Comparison of ENCODE assay signal across 8 cellular contexts in the genomic region with DNA sequence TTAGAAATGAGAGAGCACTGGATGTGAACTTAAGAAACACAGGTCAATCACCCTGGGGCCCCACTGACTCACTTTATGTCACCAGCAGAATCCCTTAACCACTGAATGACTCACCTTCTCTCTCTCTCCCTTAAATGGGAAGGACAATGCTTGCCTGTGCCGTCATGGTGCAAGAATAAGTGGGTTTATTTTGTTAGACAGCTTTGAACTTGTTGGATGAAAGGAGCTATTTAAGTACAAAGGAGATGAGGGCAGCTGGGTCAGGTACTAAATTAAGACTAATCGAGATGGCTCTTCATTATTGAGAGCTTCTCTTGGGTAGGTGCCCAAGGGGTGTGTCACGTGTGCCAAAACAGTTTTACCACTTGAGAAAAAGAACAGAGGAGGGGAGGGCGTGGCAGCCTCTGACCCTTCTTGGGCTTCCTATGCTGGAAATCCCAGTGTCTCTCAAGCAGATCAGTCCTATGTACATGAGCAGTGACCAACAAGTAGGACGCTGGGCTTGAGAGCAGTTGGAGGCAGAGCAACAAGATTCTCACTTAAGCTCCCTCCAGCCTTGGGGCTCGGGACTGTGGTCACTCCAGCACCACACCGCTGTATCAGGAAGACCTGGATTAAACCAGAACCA. TPM values are rescaled to one million over a fixed set of nuclear protein-coding genes. Genes with fewer than 3 reads are reported as not detected.
DNase-seq lines count a peak whose midpoint lies in the region; ATAC-seq, FAIRE-seq and TF ChIP-seq lines count a peak whose summit lies in the region.

No MANE protein-coding gene starts in this region.

- no peaks in the 10 kb centered on the region for H3K36me3 ChIP-seq in endothelial cell of umbilical vein (ENCODE audit: control insufficient read depth in 2 of 2, extremely low read depth in 1 of 2, insufficient read depth in 2 of 2, low read length in 2 of 2)

- H3K4me2 ChIP-seq in endothelial cell of umbilical vein (ENCODE audit: insufficient read depth, low read length), result no peak overlapping the region

- H3K4me3 ChIP-seq in endothelial cell of umbilical vein (replicated peaks in 1 of 3; ENCODE audit: insufficient read depth in 1 of 3, low read depth in 1 of 3, low read length in 3 of 3), result no peak overlapping the region

- no peaks in the 10 kb centered on the region for H4K20me1 ChIP-seq in endothelial cell of umbilical vein (replicated peaks; ENCODE audit: control insufficient read depth, extremely low read depth, insufficient read depth, low read length)

- H3K9ac ChIP-seq in endothelial cell of umbilical vein (replicated peaks; ENCODE audit: extremely low read depth, insufficient read depth, low read length), result no peak overlapping the region

- intact Hi-C loops in endothelial cell of umbilical vein (cut with micrococcal nuclease), result loop anchor here (2.0 to 10.0 kb wide), 2 partner anchors 91 to 145 kb away; no protein-coding TSS in a partner anchor
- intact Hi-C loops in left colon (cut with DNase I, micrococcal nuclease), result no loop called here

- H3K4me1 ChIP-seq in endothelial cell of umbilical vein (ENCODE audit: control insufficient read depth, extremely low read depth, insufficient read depth, low read length), result peaks cover 18% of the 10 kb centered on the region

- POLR2A ChIA-PET in endothelial cell of umbilical vein (lab: Charles Lee), result no interaction called here

- H3K27ac ChIP-seq in endothelial cell of umbilical vein (ENCODE audit: insufficient read depth, low read depth, low read length), result peak overlapping the region; percentile 16

- CTCF ChIA-PET in endothelial cell of umbilical vein (lab: Charles Lee), result interaction anchor here (0.7 to 3.6 kb wide), 6 partner anchors 14 to 259 kb away, joined by 3 to 20 read pairs (median 4); no protein-coding TSS in a partner anchor

- peak; percentile 84 for FAIRE-seq in endothelial cell of umbilical vein (lab: Jason Lieb, UNC)

- dilution Hi-C loops in endothelial cell of umbilical vein (cut with MboI; ENCODE audit: extremely low pct_ligation_motif_present, low sequenced_read_pairs), result no loop called here

- H3K79me2 ChIP-seq in endothelial cell of umbilical vein (ENCODE audit: control insufficient read depth, insufficient read depth, low read length), result no peaks in the 10 kb centered on the region

- H3K9me1 ChIP-seq in endothelial cell of umbilical vein (replicated peaks; ENCODE audit: control insufficient read depth, extremely low read depth, insufficient read depth, low read length), result no peaks in the 10 kb centered on the region

- DNase-seq in activated gamma-delta T cell treated with Interleukin-2 at 50 U/mL for 16 hours (peak; percentile 12), activated gamma-delta T cell (lab: John Stamatoyannopoulos, UW) (no peak), T-helper 22 cell (ENCODE audit: low read depth) (peak; percentile 20), endothelial cell of umbilical vein (ENCODE audit: low read depth, low spot score) (peak; percentile 48), left colon (no peak)
- DNase-seq in stimulated activated CD4-positive, alpha-beta T cell treated with anti-CD3 and anti-CD28 coated beads, Interleukin-4, amount 100 ng/mL, for 4 hours, result peak; percentile 7 to 47

- ATAC-seq in GM18520 (IDR thresholded peaks at IDR 0.05; ENCODE audit: unreplicated experiment) (no peak), HG02840 (IDR thresholded peaks at IDR 0.05; ENCODE audit: low FRiP score, unreplicated experiment) (no peak), left colon (no peak)

- peaks cover 8 to 12% of the 10 kb centered on the region in 2 experiments for H3K27me3 ChIP-seq in endothelial cell of umbilical vein (ENCODE audit: control insufficient read depth in 2 of 2, insufficient read depth in 2 of 2, low read length in 2 of 2)

- H2AFZ ChIP-seq in endothelial cell of umbilical vein (ENCODE audit: low read depth, low read length), result peak overlapping the region; percentile 23

- no peaks in the 10 kb centered on the region for H3K9me3 ChIP-seq in endothelial cell of umbilical vein (replicated peaks; ENCODE audit: control insufficient read depth, insufficient read depth, low read length)

- no TSS peak for BruUV-seq in endothelial cell of umbilical vein (replicated peaks; lab: Mats Ljungman, UMichigan)

- no peak for TF ChIP-seq CTCF in endothelial cell of umbilical vein (IDR thresholded peaks at IDR 0.05; ENCODE audit: extremely low read depth in 1 of 2, insufficient read depth in 1 of 2, low read depth in 1 of 2, low read length in 2 of 2)

- TF ChIP-seq POLR2A in endothelial cell of umbilical vein (IDR thresholded peaks at IDR 0.05; ENCODE audit: low read depth, low read length), result no peak

TF ChIP-seq in endothelial cell of umbilical vein, 7 proteins besides CTCF, POLR2A, EP300 and RAD21:
- peak; percentile 89 for TF ChIP-seq JUN (IDR thresholded peaks at IDR 0.05; ENCODE audit: borderline replicate concordance, insufficient read depth, insufficient read length, low read depth)
- TF ChIP-seq GATA2 (IDR thresholded peaks at IDR 0.05; ENCODE audit: insufficient read depth, insufficient read length, low read depth, low read length), result peak; percentile 32
- no peak for TF ChIP-seq EZH2 (IDR thresholded peaks at IDR 0.05; ENCODE audit: borderline replicate concordance, low read depth, low read length, severe bottlenecking)
- peak; percentile 98 for TF ChIP-seq FOS (IDR thresholded peaks at IDR 0.05; ENCODE audit: borderline replicate concordance, insufficient read depth, low read length)
- TF ChIP-seq, protein P1, sequence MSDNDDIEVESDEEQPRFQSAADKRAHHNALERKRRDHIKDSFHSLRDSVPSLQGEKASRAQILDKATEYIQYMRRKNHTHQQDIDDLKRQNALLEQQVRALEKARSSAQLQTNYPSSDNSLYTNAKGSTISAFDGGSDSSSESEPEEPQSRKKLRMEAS (IDR thresholded peaks at IDR 0.05; ENCODE audit: insufficient read depth, insufficient read length), result no peak
- no peak for TF ChIP-seq POLR2AphosphoS5 (IDR thresholded peaks at IDR 0.05; ENCODE audit: insufficient read depth, low read depth, low read length)
- no peak for TF ChIP-seq MYC (IDR thresholded peaks at IDR 0.05; ENCODE audit: low read depth, low read length)

RNA-seq across cellular contexts. Expression of gene KRT31, which starts 6.7 kb away (rescaled TPM):
- not detected in 2 replicates for total RNA-seq in endothelial cell of umbilical vein
- polyA plus RNA-seq in endothelial cell of umbilical vein, result not detected in 2 replicates
- not detected in 2 replicates for polyA plus RNA-seq in endothelial cell of umbilical vein (2011; cell fraction: cytosol; rRNA removed)
- polyA plus RNA-seq in endothelial cell of umbilical vein (2011; cell fraction: nucleus; rRNA removed), result not detected in 2 replicates
- polyA plus RNA-seq in endothelial cell of umbilical vein (2012), result not detected in 2 replicates
- not detected in 2 replicates for polyA minus RNA-seq in endothelial cell of umbilical vein
- polyA minus RNA-seq in endothelial cell of umbilical vein (2011; cell fraction: cytosol; rRNA and poly(A)+ RNA removed), result not detected
- polyA minus RNA-seq in endothelial cell of umbilical vein (2011; cell fraction: nucleus; rRNA and poly(A)+ RNA removed), result not detected in 2 replicates
- total RNA-seq in left colon, result not detected

RNA-seq across cellular contexts. Expression of gene KRT37, which starts 20.2 kb away (rescaled TPM):
- total RNA-seq in endothelial cell of umbilical vein (not detected in 2 replicates), left colon (not detected)
- not detected in 2 replicates for polyA plus RNA-seq in endothelial cell of umbilical vein
- polyA plus RNA-seq in endothelial cell of umbilical vein (2011; cell fraction: cytosol; rRNA removed), result not detected in 2 replicates
- polyA plus RNA-seq in endothelial cell of umbilical vein (2011; cell fraction: nucleus; rRNA removed), result not detected in 2 replicates
- not detected in 2 replicates for polyA plus RNA-seq in endothelial cell of umbilical vein (2012)
- polyA minus RNA-seq in endothelial cell of umbilical vein, result not detected in 2 replicates
- polyA minus RNA-seq in endothelial cell of umbilical vein (2011; cell fraction: cytosol; rRNA and poly(A)+ RNA removed), result not detected
- not detected in 2 replicates for polyA minus RNA-seq in endothelial cell of umbilical vein (2011; cell fraction: nucleus; rRNA and poly(A)+ RNA removed)

RNA-seq across cellular contexts. Expression of gene KRT34, which starts 22.0 kb away (rescaled TPM):
- total RNA-seq in endothelial cell of umbilical vein (not detected in 2 replicates), left colon (under 1 TPM in 1 of 2 donors, not detected in 1; 0.20 TPM)
- polyA plus RNA-seq in endothelial cell of umbilical vein, result not detected in 2 replicates
- polyA plus RNA-seq in endothelial cell of umbilical vein (2011; cell fraction: cytosol; rRNA removed), result not detected in 2 replicates
- not detected in 2 replicates for polyA plus RNA-seq in endothelial cell of umbilical vein (2011; cell fraction: nucleus; rRNA removed)
- not detected in 2 replicates for polyA plus RNA-seq in endothelial cell of umbilical vein (2012)
- polyA minus RNA-seq in endothelial cell of umbilical vein, result not detected in 2 replicates
- polyA minus RNA-seq in endothelial cell of umbilical vein (2011; cell fraction: cytosol; rRNA and poly(A)+ RNA removed), result not detected
- not detected in 2 replicates for polyA minus RNA-seq in endothelial cell of umbilical vein (2011; cell fraction: nucleus; rRNA and poly(A)+ RNA removed)

RNA-seq across cellular contexts. Expression of gene KRT33B, which starts 34.5 kb away (rescaled TPM):
- total RNA-seq in endothelial cell of umbilical vein (not detected in 2 replicates), left colon (not detected)
- polyA plus RNA-seq in endothelial cell of umbilical vein, result not detected in 2 replicates
- polyA plus RNA-seq in endothelial cell of umbilical vein (2011; cell fraction: cytosol; rRNA removed), result not detected in 2 replicates
- not detected in 2 replicates for polyA plus RNA-seq in endothelial cell of umbilical vein (2011; cell fraction: nucleus; rRNA removed)
- not detected in 2 replicates for polyA plus RNA-seq in endothelial cell of umbilical vein (2012)
- not detected in 2 replicates for polyA minus RNA-seq in endothelial cell of umbilical vein
- polyA minus RNA-seq in endothelial cell of umbilical vein (2011; cell fraction: cytosol; rRNA and poly(A)+ RNA removed), result not detected
- polyA minus RNA-seq in endothelial cell of umbilical vein (2011; cell fraction: nucleus; rRNA and poly(A)+ RNA removed), result not detected in 2 replicates

RNA-seq across cellular contexts. Expression of gene KRT38, which starts 36.6 kb away (rescaled TPM):
- total RNA-seq in endothelial cell of umbilical vein (not detected in 2 replicates), left colon (not detected)
- polyA plus RNA-seq in endothelial cell of umbilical vein, result not detected in 2 replicates
- polyA plus RNA-seq in endothelial cell of umbilical vein (2011; cell fraction: cytosol; rRNA removed), result not detected in 2 replicates
- polyA plus RNA-seq in endothelial cell of umbilical vein (2011; cell fraction: nucleus; rRNA removed), result not detected in 2 replicates
- not detected in 2 replicates for polyA plus RNA-seq in endothelial cell of umbilical vein (2012)
- not detected in 2 replicates for polyA minus RNA-seq in endothelial cell of umbilical vein
- not detected for polyA minus RNA-seq in endothelial cell of umbilical vein (2011; cell fraction: cytosol; rRNA and poly(A)+ RNA removed)
- polyA minus RNA-seq in endothelial cell of umbilical vein (2011; cell fraction: nucleus; rRNA and poly(A)+ RNA removed), result not detected in 2 replicates

Comparison
In these comparisons a context has a peak if more than half of its experiments do, and no peak if none do; other contexts are left out.
1. DNase-seq: peak in activated gamma-delta T cell treated with Interleukin-2 at 50 U/mL for 16 hours (single experiment), T-helper 22 cell (single experiment), endothelial cell of umbilical vein (single experiment) and stimulated activated CD4-positive, alpha-beta T cell treated with anti-CD3 and anti-CD28 coated beads, Interleukin-4, amount 100 ng/mL, for 4 hours (2 of 2); none in activated gamma-delta T cell (single experiment) and left colon (0 of 2).